ENCODE assay signal across 8 cellular contexts in the genomic region with DNA sequence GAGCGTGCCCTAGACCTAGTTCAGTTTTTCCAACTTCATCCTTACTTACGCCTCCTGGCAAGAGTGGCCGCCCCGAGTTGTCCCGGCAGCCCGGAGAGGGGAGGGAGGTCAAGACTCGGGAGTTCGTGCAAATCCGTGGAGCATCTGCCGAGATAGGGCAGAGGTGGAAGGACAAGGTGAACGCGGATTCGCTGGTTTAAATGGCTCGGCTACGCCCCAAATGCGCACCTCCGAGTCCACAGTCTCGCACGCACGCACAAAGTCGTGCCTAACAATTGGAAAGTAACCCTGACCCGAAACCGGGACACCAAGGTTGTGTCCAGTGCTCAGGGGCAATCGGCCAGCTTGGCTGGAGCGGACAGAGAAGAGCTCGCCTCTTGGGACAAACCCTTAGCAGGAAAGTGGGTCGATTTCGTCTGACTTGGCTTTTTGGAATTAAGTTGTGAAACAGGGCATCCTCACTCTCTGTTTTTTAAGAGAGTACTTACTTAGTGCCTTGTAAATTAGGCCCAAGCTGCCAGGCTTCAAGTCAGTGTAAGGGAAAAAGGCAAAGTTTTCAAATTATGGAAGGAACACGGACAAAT. TPM values are rescaled to one million over a fixed set of nuclear protein-coding genes. Genes with fewer than 3 reads are reported as not detected.
A peak's percentile ranks its signal among the peaks of the same experiment; 100 is the strongest.
DNase-seq lines count a peak whose midpoint lies in the region; ATAC-seq lines count a peak whose summit lies in the region.

No MANE protein-coding gene starts in this region.

- H3K4me3 ChIP-seq in iPS-20b (ENCODE audit: low read length) = peak overlapping the region; percentile 79

- no peaks in the 10 kb centered on the region for H3K27me3 ChIP-seq in iPS-20b (ENCODE audit: insufficient read depth, low read length)

- peaks cover 15% of the 10 kb centered on the region for H3K4me1 ChIP-seq in iPS-20b (ENCODE audit: insufficient read depth, low read length)

- peaks cover 13% of the 10 kb centered on the region for H3K36me3 ChIP-seq in iPS-20b (ENCODE audit: insufficient read depth, low read depth, low read length)

- ATAC-seq in GM18508 (IDR thresholded peaks at IDR 0.05; ENCODE audit: insufficient read depth, unreplicated experiment) (peak; percentile 41), HG02852 (IDR thresholded peaks at IDR 0.05; ENCODE audit: unreplicated experiment) (peak; percentile 53)

- no peaks in the 10 kb centered on the region for H3K9me3 ChIP-seq in iPS-20b (ENCODE audit: insufficient read depth, low read depth, low read length)

- DNase-seq in A172 (ENCODE audit: low spot score) (peak; percentile 69), NCI-H226 (peak; percentile 64), amniotic stem cell (lab: John Stamatoyannopoulos, UW) (peak; percentile 73), SW480 (ENCODE audit: low spot score) (no peak)
- peak; percentile 68 for DNase-seq in stimulated activated naive CD4-positive, alpha-beta T cell treated with Interleukin-2 at 50 U/mL for 16 hours (lab: John Stamatoyannopoulos, UW)

- H3K9ac ChIP-seq in iPS-20b (ENCODE audit: low read depth, low read length) = peak overlapping the region; percentile 92

- peak overlapping the region; percentile 97 for H3K27ac ChIP-seq in iPS-20b (ENCODE audit: low read length)

RNA-seq across cellular contexts. Expression of gene SS18, which starts 0.7 kb away (rescaled TPM):
- total RNA-seq in A172 (2014; rRNA removed; shearing (Covaris generic)) = 103 and 210 TPM in 2 replicates

RNA-seq across cellular contexts. Expression of gene PSMA8, which starts 42.5 kb away (rescaled TPM):
- not detected in 2 replicates for total RNA-seq in A172 (2014; rRNA removed; shearing (Covaris generic))
